ENCODE assay signal across 8 cellular contexts in the genomic region with DNA sequence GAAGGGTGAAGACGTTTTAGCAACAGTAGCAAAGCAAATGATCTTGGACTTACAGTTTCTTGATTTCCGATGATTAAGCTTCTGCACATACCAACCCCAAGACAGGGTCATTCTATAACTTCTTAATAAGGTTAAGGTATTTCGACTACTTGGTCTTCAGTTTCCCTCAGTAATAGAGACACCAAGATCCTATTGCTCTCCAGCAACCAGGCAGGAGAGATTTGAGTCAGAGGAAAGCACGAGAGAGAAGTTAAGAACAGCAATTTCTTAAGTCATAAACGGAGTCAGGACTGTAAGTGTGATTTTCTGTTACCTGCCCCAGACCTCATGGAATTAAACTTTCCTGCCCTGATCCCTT.
DNase-seq lines count a peak whose midpoint lies in the region; ATAC-seq and TF ChIP-seq lines count a peak whose summit lies in the region.

No MANE protein-coding gene starts in this region.

- no peaks in the 10 kb centered on the region for H3K9me3 ChIP-seq in colonic mucosa
- no peaks in the 10 kb centered on the region for H3K9me3 ChIP-seq in gastrocnemius medialis

- intact Hi-C loops in colonic mucosa (cut with DNase I) (loop anchor here (5.0 to 10.0 kb wide), 2 partner anchors 135 to 732 kb away; no protein-coding TSS in a partner anchor), gastrocnemius medialis (cut with DNase I; ENCODE audit: low total_unique reads) (loop anchor here (2.0 to 10.0 kb wide), 7 partner anchors 127 to 877 kb away; no protein-coding TSS in a partner anchor)

- in situ Hi-C loops in gastrocnemius medialis (cut with MboI; ENCODE audit: low sequenced_read_pairs in 4 of 4) = loop anchor here in 3 of 4 donors (5.0 to 25.0 kb wide), 4 partner anchors 115 to 877 kb away; a partner anchor contains a TSS

- H3K4me1 ChIP-seq in colonic mucosa = no peaks in the 10 kb centered on the region
- peaks cover 9 to 21% of the 10 kb centered on the region in 2 donors for H3K4me1 ChIP-seq in gastrocnemius medialis

- no peak for TF ChIP-seq CTCF in colonic mucosa (IDR thresholded peaks at IDR 0.05)
- TF ChIP-seq CTCF in gastrocnemius medialis (IDR thresholded peaks at IDR 0.05 in 4 of 5, conservative IDR thresholded peaks at IDR 0.05 in 1 of 5) = no peak

- H3K9ac ChIP-seq in colonic mucosa (ENCODE audit: low read depth in 2 of 2, low read length in 2 of 2) = peak overlapping the region in 1 of 2 donors; percentile 56

- ATAC-seq in GM18868 (IDR thresholded peaks at IDR 0.05; ENCODE audit: unreplicated experiment) (peak; percentile 5), HG02973 (IDR thresholded peaks at IDR 0.05; ENCODE audit: unreplicated experiment) (peak; percentile 23), gastrocnemius medialis (peak in 1 of 2 donors; percentile 6), esophagus mucosa (no peak)

- H3K36me3 ChIP-seq in colonic mucosa (no peaks in the 10 kb centered on the region), gastrocnemius medialis (no peaks in the 10 kb centered on the region)

- H3K27ac ChIP-seq in colonic mucosa (peak overlapping the region; percentile 81), gastrocnemius medialis (peak overlapping the region; percentile 77 to 89 (median 84))

- TF ChIP-seq POLR2A in gastrocnemius medialis (IDR thresholded peaks at IDR 0.05) = no peak

- no peaks in the 10 kb centered on the region for H3K27me3 ChIP-seq in colonic mucosa
- no peaks in the 10 kb centered on the region for H3K27me3 ChIP-seq in gastrocnemius medialis

- DNase-seq in colonic mucosa (no peak), gastrocnemius medialis (no peak), NCI-H1930 (lab: John Stamatoyannopoulos, UW) (no peak)
- no peak for DNase-seq in activated CD4-positive, alpha-beta T cell treated with anti-CD3 and anti-CD28 coated beads for 48 hours
- DNase-seq in activated effector memory CD4-positive, alpha-beta T cell treated with anti-CD3 and anti-CD28 coated beads, Interleukin-2, amount 50 U/mL, for 16 hours = no peak

- H3K4me3 ChIP-seq in colonic mucosa = no peak overlapping the region
- H3K4me3 ChIP-seq in gastrocnemius medialis = peak overlapping the region in 2 of 4 donors; percentile 47 to 53
